19 cellular contexts compared by ENCODE assay signal in genomic region chr20:38729767-38730166, GRCh38. TPM values are rescaled to one million over a fixed set of nuclear protein-coding genes. Genes with fewer than 3 reads are reported as not detected.
A peak's percentile ranks its signal among the peaks of the same experiment; 100 is the strongest.
DNase-seq lines count a peak whose midpoint lies in the region; ATAC-seq, FAIRE-seq and TF ChIP-seq lines count a peak whose summit lies in the region.
"Had no signal": no experiment of that assay in that cellular context is flagged by ENCODE, and none has a peak within 500 bp of the region (broad histone marks: within the 10 kb centered on the region; RNA-seq: fewer than 3 reads in every experiment).

No MANE protein-coding gene starts in this region.

- H3K27ac ChIP-seq in HepG2 (ENCODE audit: extremely low read length, insufficient read depth, low read length) (no peak overlapping the region), right lobe of liver (no peak overlapping the region), esophagus muscularis mucosa (replicated peaks in 1 of 4) (no peak overlapping the region)
- H3K27ac ChIP-seq: stomach had no signal

- H3K4me3 ChIP-seq in HepG2 (replicated peaks in 1 of 3; ENCODE audit: insufficient read depth in 1 of 3, low read depth in 2 of 3, low read length in 3 of 3) (no peak overlapping the region), right lobe of liver (no peak overlapping the region), esophagus muscularis mucosa (no peak overlapping the region)
- H3K4me3 ChIP-seq: stomach had no signal

- H3K36me3 ChIP-seq in HepG2 (replicated peaks in 1 of 2; ENCODE audit: control insufficient read depth in 1 of 2, insufficient read depth in 2 of 2, low read length in 2 of 2) (no peaks in the 10 kb centered on the region), right lobe of liver (no peaks in the 10 kb centered on the region), esophagus muscularis mucosa (no peaks in the 10 kb centered on the region)
- H3K36me3 ChIP-seq: stomach had no signal

- peaks cover 39 to 86% of the 10 kb centered on the region in 2 experiments for H3K27me3 ChIP-seq in HepG2 (ENCODE audit: control insufficient read depth in 1 of 2, insufficient read depth in 2 of 2, low read length in 2 of 2)
- H3K27me3 ChIP-seq in right lobe of liver: peaks cover 9 to 57% of the 10 kb centered on the region in 2 donors
- peaks cover 2 to 100% (median 74%) of the 10 kb centered on the region in 4 donors for H3K27me3 ChIP-seq in esophagus muscularis mucosa

- H3K4me2 ChIP-seq in HepG2 (ENCODE audit: low read depth, low read length): no peak overlapping the region
- H3K4me2 ChIP-seq: SK-N-SH had no signal

- ATAC-seq in HepG2 (no peak), right lobe of liver (no peak), HG03159 (IDR thresholded peaks at IDR 0.05; ENCODE audit: unreplicated experiment) (no peak), GM19452 (IDR thresholded peaks at IDR 0.05; ENCODE audit: unreplicated experiment) (no peak)
- ATAC-seq: right cardiac atrium had no signal

- TF ChIP-seq CTCF in HepG2 (CRISPR knock-in tag; IDR thresholded peaks at IDR 0.05) (no peak), right lobe of liver (IDR thresholded peaks at IDR 0.05) (no peak), glutamatergic neuron (IDR thresholded peaks at IDR 0.05; ENCODE audit: partially characterized antibody, unreplicated experiment) (no peak), esophagus muscularis mucosa (IDR thresholded peaks at IDR 0.05) (no peak)

- peaks cover 47% of the 10 kb centered on the region for H3K27me3 Mint-ChIP-seq in glutamatergic neuron (ENCODE audit: unreplicated experiment)

- no peak overlapping the region for H2AFZ ChIP-seq in HepG2 (ENCODE audit: low read length)

- TF ChIP-seq POLR2A in HepG2 (IDR thresholded peaks at IDR 0.05; ENCODE audit: insufficient read depth in 1 of 2, low read depth in 2 of 2, low read length in 2 of 2) (no peak), right lobe of liver (IDR thresholded peaks at IDR 0.05) (no peak), esophagus muscularis mucosa (IDR thresholded peaks at IDR 0.05; ENCODE audit: low read depth) (no peak)

- H4K20me1 ChIP-seq in HepG2 (ENCODE audit: insufficient read depth, low read length): peaks cover 5% of the 10 kb centered on the region; the same call in 1 of the 2 replicates

- H3K27ac Mint-ChIP-seq in glutamatergic neuron (ENCODE audit: unreplicated experiment): peak overlapping the region; percentile 75

- no TSS peak for BruUV-seq in HepG2 (replicated peaks; lab: Mats Ljungman, UMichigan)

- H3K4me1 Mint-ChIP-seq in glutamatergic neuron (ENCODE audit: low read depth, unreplicated experiment): peaks cover 31% of the 10 kb centered on the region

- TF ChIP-seq RAD21 in HepG2 (CRISPR knock-in tag; IDR thresholded peaks at IDR 0.05): no peak

- POLR2A ChIA-PET in HepG2 (lab: Yijun Ruan, JAX): no interaction called here

- H3K9me3 Mint-ChIP-seq in glutamatergic neuron (ENCODE audit: unreplicated experiment): peaks cover 23% of the 10 kb centered on the region
- H3K9me3 Mint-ChIP-seq: activated naive CD8-positive, alpha-beta T cell treated with anti-CD3 and anti-CD28 coated beads, Interleukin-2, amount 10 ng/mL, durations not matched to agents 7 days and 5 days had no signal

- 35% methylated on average over 5 of the region's 7 CpGs for WGBS in HepG2 (ENCODE audit: low lambda C conversion rate)
- WGBS in right lobe of liver (ENCODE audit: insufficient coverage, low coverage, low lambda C conversion rate, missing lambda C conversion rate): 1% methylated on average over 6 of the region's 7 CpGs
- WGBS in esophagus muscularis mucosa: 11% methylated on average over 6 of the region's 7 CpGs

- DNase-seq in HepG2 (ENCODE audit: low spot score) (no peak), right lobe of liver (no peak), NCI-H2171 (lab: John Stamatoyannopoulos, UW) (peak; percentile 54), glutamatergic neuron (no peak), esophagus muscularis mucosa (ENCODE audit: extremely low spot score) (no peak), AML-193 (lab: John Stamatoyannopoulos, UW) (no peak)
- DNase-seq: left colon, NCI-H2227 treated with DMSO at 0.1 percent for 48 hours, right cardiac atrium, stomach had no signal

- H3K9ac ChIP-seq in HepG2 (ENCODE audit: insufficient read depth, low read depth, low read length): no peak overlapping the region
- H3K9ac ChIP-seq: SK-N-SH had no signal

- FAIRE-seq in HepG2 (lab: Jason Lieb, UNC): no peak
- FAIRE-seq: colon had no signal

- no peak for TF ChIP-seq EP300 in HepG2 (IDR thresholded peaks at IDR 0.05; ENCODE audit: low read depth in 2 of 2, low read length in 2 of 2)
- no peak for TF ChIP-seq EP300 in HepG2 (CRISPR knock-in tag; IDR thresholded peaks at IDR 0.05; ENCODE audit: borderline replicate concordance)
- TF ChIP-seq EP300 in esophagus muscularis mucosa (IDR thresholded peaks at IDR 0.05): no peak

- no peaks in the 10 kb centered on the region for H3K36me3 Mint-ChIP-seq in glutamatergic neuron (ENCODE audit: unreplicated experiment)

- H3K4me1 ChIP-seq in HepG2 (ENCODE audit: insufficient read depth, low read length) (peaks cover 15% of the 10 kb centered on the region), right lobe of liver (peaks cover 0 to 10% (median 0%) of the 10 kb centered on the region in 4 donors), esophagus muscularis mucosa (peaks cover 23 to 67% (median 55%) of the 10 kb centered on the region in 4 donors)

- H3K4me3 Mint-ChIP-seq in glutamatergic neuron (ENCODE audit: unreplicated experiment): peak overlapping the region; percentile 88

- no peaks in the 10 kb centered on the region for H3K9me3 ChIP-seq in HepG2 (ENCODE audit: low read length)
- H3K9me3 ChIP-seq in right lobe of liver: no peaks in the 10 kb centered on the region
- H3K9me3 ChIP-seq in esophagus muscularis mucosa: no peaks in the 10 kb centered on the region
- H3K9me3 ChIP-seq: SK-N-SH had no signal

- intact Hi-C loops in HepG2 (cut with micrococcal nuclease; ENCODE audit: unreplicated experiment) (loop anchor here (2.0 to 5.0 kb wide), 2 partner anchors 71 to 163 kb away; no protein-coding TSS in a partner anchor), right lobe of liver (cut with DNase I) (loop anchor here in 1 of 2 donors (10.0 kb wide), 1 partner anchor 85 kb away; no protein-coding TSS in a partner anchor), esophagus muscularis mucosa (cut with DNase I) (loop anchor here (5.0 kb wide), 1 partner anchor 82 kb away; no protein-coding TSS in a partner anchor)

- CTCF ChIA-PET in HepG2 (lab: Yijun Ruan, JAX; ENCODE audit: low intra/inter-chr PET ratio, low total read pairs): interaction anchor here (2.7 kb wide), 1 partner anchor 83 kb away, joined by 34 read pairs; no protein-coding TSS in a partner anchor

- in situ Hi-C loops in HepG2 (cut with HindIII; ENCODE audit: extremely low pct_ligation_motif_present, low pct_unique_long_range_greater_than_20kb): loop anchor here (5.0 to 25.0 kb wide), 2 partner anchors 82 to 292 kb away; partner anchors contain the start of gene SNHG17

- H3K79me2 ChIP-seq in HepG2 (ENCODE audit: insufficient read depth, low read length): no peaks in the 10 kb centered on the region

RNA-seq across cellular contexts. Expression of gene SLC32A1, which starts 5.5 kb away (rescaled TPM):
- total RNA-seq in HepG2 (2016; rRNA removed; fragmentation: Illumina TruSeq; extraction: Trizol) (not detected in 2 replicates), right lobe of liver (not detected), glutamatergic neuron (ENCODE audit: unreplicated experiment) (0.59 TPM), esophagus muscularis mucosa (not detected)
- total RNA-seq in HepG2 (2016; cell fraction: cytosol; rRNA removed; fragmentation: Illumina TruSeq; extraction: Trizol; ENCODE audit: low read depth): not detected in 2 replicates
- not detected in 2 replicates for total RNA-seq in HepG2 (2016; cell fraction: insoluble cytoplasmic fraction; rRNA removed; fragmentation: Illumina TruSeq; extraction: Trizol)
- total RNA-seq in HepG2 (2016; cell fraction: membrane; rRNA removed; fragmentation: Illumina TruSeq; extraction: Trizol): not detected in 2 replicates
- total RNA-seq in HepG2 (2016; cell fraction: nucleus; rRNA removed; fragmentation: Illumina TruSeq; extraction: Trizol): not detected in 2 replicates
- not detected in 2 replicates for polyA plus RNA-seq in HepG2 (2011; rRNA removed)
- not detected in 2 replicates for polyA plus RNA-seq in HepG2 (2011; cell fraction: cytosol; rRNA removed)
- polyA plus RNA-seq in HepG2 (2011; cell fraction: nucleus; rRNA removed): not detected in 2 replicates
- polyA plus RNA-seq in HepG2 (2012): not detected in 2 replicates
- polyA plus RNA-seq in HepG2 (2016; cell fraction: cytosol; fragmentation: Illumina TruSeq; extraction: Trizol; ENCODE audit: low read depth): not detected in 2 replicates
- polyA plus RNA-seq in HepG2 (2016; cell fraction: insoluble cytoplasmic fraction; fragmentation: Illumina TruSeq; extraction: Trizol; ENCODE audit: low read depth): not detected in 2 replicates
- not detected in 2 replicates for polyA plus RNA-seq in HepG2 (2016; cell fraction: membrane; fragmentation: Illumina TruSeq; extraction: Trizol; ENCODE audit: low read depth)
- not detected in 2 replicates for polyA plus RNA-seq in HepG2 (2016; cell fraction: nucleus; fragmentation: Illumina TruSeq; extraction: Trizol; ENCODE audit: insufficient read depth, low read depth)
- not detected in 2 replicates for polyA minus RNA-seq in HepG2 (2011; rRNA and poly(A)+ RNA removed; ENCODE audit: low replicate concordance)
- polyA minus RNA-seq in HepG2 (2011; cell fraction: cytosol; rRNA and poly(A)+ RNA removed): not detected in 2 replicates
- not detected in 2 replicates for polyA minus RNA-seq in HepG2 (2011; cell fraction: nucleus; rRNA and poly(A)+ RNA removed)
- total RNA-seq: activated naive CD8-positive, alpha-beta T cell treated with anti-CD3 and anti-CD28 coated beads, Interleukin-2, amount 10 ng/mL, durations not matched to agents 7 days and 5 days; esophagus mucosa; H7; MCF 10A; myocyte; right cardiac atrium; stomach had no signal
- polyA plus RNA-seq: right cardiac atrium, SK-N-SH, stomach had no signal

RNA-seq across cellular contexts. Expression of gene ACTR5, which starts 18.5 kb away (rescaled TPM):
- total RNA-seq in HepG2 (2016; rRNA removed; fragmentation: Illumina TruSeq; extraction: Trizol) (20.5 and 22.0 TPM in 2 replicates), right lobe of liver (1 to 10 TPM; 3.0 to 5.6 (median 3.7) TPM), glutamatergic neuron (ENCODE audit: unreplicated experiment) (10.1 TPM), esophagus muscularis mucosa (1 to 10 TPM; 5.8 to 9.8 (median 8.6) TPM)
- 1.4 and 2.3 TPM in 2 replicates for total RNA-seq in HepG2 (2016; cell fraction: cytosol; rRNA removed; fragmentation: Illumina TruSeq; extraction: Trizol; ENCODE audit: low read depth)
- 20.8 and 23.2 TPM in 2 replicates for total RNA-seq in HepG2 (2016; cell fraction: insoluble cytoplasmic fraction; rRNA removed; fragmentation: Illumina TruSeq; extraction: Trizol)
- 4.9 and 5.2 TPM in 2 replicates for total RNA-seq in HepG2 (2016; cell fraction: membrane; rRNA removed; fragmentation: Illumina TruSeq; extraction: Trizol)
- 19.7 and 20.2 TPM in 2 replicates for total RNA-seq in HepG2 (2016; cell fraction: nucleus; rRNA removed; fragmentation: Illumina TruSeq; extraction: Trizol)
- polyA plus RNA-seq in HepG2 (2011; rRNA removed): 19.5 and 21.2 TPM in 2 replicates
- polyA plus RNA-seq in HepG2 (2011; cell fraction: cytosol; rRNA removed): 10.3 and 11.2 TPM in 2 replicates
- 59.7 and 75.5 TPM in 2 replicates for polyA plus RNA-seq in HepG2 (2011; cell fraction: nucleus; rRNA removed)
- 11.5 and 13.6 TPM in 2 replicates for polyA plus RNA-seq in HepG2 (2012)
- 0.74 and 1.3 TPM in 2 replicates for polyA plus RNA-seq in HepG2 (2016; cell fraction: cytosol; fragmentation: Illumina TruSeq; extraction: Trizol; ENCODE audit: low read depth)
- 17.2 and 18.6 TPM in 2 replicates for polyA plus RNA-seq in HepG2 (2016; cell fraction: insoluble cytoplasmic fraction; fragmentation: Illumina TruSeq; extraction: Trizol; ENCODE audit: low read depth)
- polyA plus RNA-seq in HepG2 (2016; cell fraction: membrane; fragmentation: Illumina TruSeq; extraction: Trizol; ENCODE audit: low read depth): 2.2 and 2.4 TPM in 2 replicates
- 28.1 and 28.5 TPM in 2 replicates for polyA plus RNA-seq in HepG2 (2016; cell fraction: nucleus; fragmentation: Illumina TruSeq; extraction: Trizol; ENCODE audit: insufficient read depth, low read depth)
- 14.3 and 18.0 TPM in 2 replicates for polyA minus RNA-seq in HepG2 (2011; rRNA and poly(A)+ RNA removed; ENCODE audit: low replicate concordance)
- 6.7 and 7.3 TPM in 2 replicates for polyA minus RNA-seq in HepG2 (2011; cell fraction: cytosol; rRNA and poly(A)+ RNA removed)
- 25.9 and 33.6 TPM in 2 replicates for polyA minus RNA-seq in HepG2 (2011; cell fraction: nucleus; rRNA and poly(A)+ RNA removed)
